8 cellular contexts compared by ENCODE assay signal in genomic region chr1:169794530-169795416, GRCh38. TPM values are rescaled to one million over a fixed set of nuclear protein-coding genes. Genes with fewer than 3 reads are reported as not detected.
DNase-seq lines count a peak whose midpoint lies in the region; FAIRE-seq and TF ChIP-seq lines count a peak whose summit lies in the region.

Gene METTL18 (minus strand): TSS chr1:169794907. CDS start chr1:169793695, 1,212 bp downstream.

- H3K9ac ChIP-seq in Loucy (ENCODE audit: low read depth, low read length, poor library complexity, severe bottlenecking): peak within 1 kb of the TSS; percentile 93

- 0 out of 2 replicates have a peak, but pooled peaks cover under 1% of the 10 kb centered on the region for H3K36me3 ChIP-seq in Loucy (ENCODE audit: insufficient read depth, low read length)

- no peaks in the 10 kb centered on the region for H3K9me3 Mint-ChIP-seq in nephron
- H3K9me3 Mint-ChIP-seq in stimulated activated naive CD8-positive, alpha-beta T cell treated with anti-CD3 and anti-CD28 coated beads, Interleukin-15, Interleukin-2, amounts not matched to agents 100 ng/mL and 50 ng/mL, for 24 hours: no peaks in the 10 kb centered on the region

- H3K4me3 ChIP-seq in Loucy (ENCODE audit: low read length, poor library complexity, severe bottlenecking) (peak within 1 kb of the TSS; percentile 92), fibroblast of the aortic adventitia (ENCODE audit: low read depth, low read length) (peak within 1 kb of the TSS; percentile 93)

- H3K27me3 ChIP-seq in Loucy (ENCODE audit: insufficient read depth, low read length, poor library complexity, severe bottlenecking): no peaks in the 10 kb centered on the region

- peak within 1 kb of the TSS; percentile 97 for H2AFZ ChIP-seq in Loucy (ENCODE audit: low read length)

- peaks cover 19% of the 10 kb centered on the region for H3K36me3 Mint-ChIP-seq in nephron (ENCODE audit: low read depth)
- peaks cover 37% of the 10 kb centered on the region for H3K36me3 Mint-ChIP-seq in stimulated activated naive CD8-positive, alpha-beta T cell treated with anti-CD3 and anti-CD28 coated beads, Interleukin-15, Interleukin-2, amounts not matched to agents 100 ng/mL and 50 ng/mL, for 24 hours (ENCODE audit: low read depth)

- FAIRE-seq in H54 (lab: Jason Lieb, UNC): peak; percentile 81

- H3K9me2 ChIP-seq in Loucy (replicated peaks; ENCODE audit: low read depth, low read length): no peaks in the 10 kb centered on the region

- H3K9me3 ChIP-seq in Loucy (ENCODE audit: insufficient read depth, low read depth, low read length): no peaks in the 10 kb centered on the region

- no peaks in the 10 kb centered on the region for H4K20me1 ChIP-seq in Loucy (ENCODE audit: insufficient read depth, low read length, poor library complexity, severe bottlenecking)

- peaks cover 77% of the 10 kb centered on the region for H3K79me2 ChIP-seq in Loucy (ENCODE audit: insufficient read depth, low read length)

- peaks cover 35% of the 10 kb centered on the region for H3K4me1 Mint-ChIP-seq in nephron
- peaks cover 44% of the 10 kb centered on the region for H3K4me1 Mint-ChIP-seq in stimulated activated naive CD8-positive, alpha-beta T cell treated with anti-CD3 and anti-CD28 coated beads, Interleukin-15, Interleukin-2, amounts not matched to agents 100 ng/mL and 50 ng/mL, for 24 hours (ENCODE audit: low read depth)

- TF ChIP-seq CTCF in Loucy (conservative IDR thresholded peaks at IDR 0.05; ENCODE audit: low read length) (no peak), fibroblast of the aortic adventitia (IDR thresholded peaks at IDR 0.05; ENCODE audit: insufficient read depth, low read length) (peak; percentile 6), nephron (IDR thresholded peaks at IDR 0.05; ENCODE audit: unreplicated experiment in 3 of 3) (no peak)

- peak within 1 kb of the TSS; percentile 99 to 100 (median 99) for H3K27ac Mint-ChIP-seq in nephron
- H3K27ac Mint-ChIP-seq in stimulated activated naive CD8-positive, alpha-beta T cell treated with anti-CD3 and anti-CD28 coated beads, Interleukin-15, Interleukin-2, amounts not matched to agents 100 ng/mL and 50 ng/mL, for 24 hours: peak within 1 kb of the TSS; percentile 98

- peaks cover 3% of the 10 kb centered on the region for H3K27me3 Mint-ChIP-seq in nephron (ENCODE audit: low read depth)
- H3K27me3 Mint-ChIP-seq in stimulated activated naive CD8-positive, alpha-beta T cell treated with anti-CD3 and anti-CD28 coated beads, Interleukin-15, Interleukin-2, amounts not matched to agents 100 ng/mL and 50 ng/mL, for 24 hours: no peaks in the 10 kb centered on the region

- TF ChIP-seq POLR2A in H54 (IDR thresholded peaks at IDR 0.05; ENCODE audit: low read depth, low read length): no peak; the same call in none of the 2 replicates
- peak; percentile 82 for TF ChIP-seq POLR2A in Raji (IDR thresholded peaks at IDR 0.05; ENCODE audit: insufficient read depth, low read depth, low read length)

- H3K4me1 ChIP-seq in Loucy (ENCODE audit: insufficient read depth, low read length, poor library complexity, severe bottlenecking): peaks cover 55% of the 10 kb centered on the region

- peak within 1 kb of the TSS; percentile 88 for H3K4me2 ChIP-seq in Loucy (ENCODE audit: low read depth, low read length, poor library complexity, severe bottlenecking)

- H3K4me3 Mint-ChIP-seq in nephron: peak within 1 kb of the TSS; percentile 97 to 100 (median 99)
- H3K4me3 Mint-ChIP-seq in stimulated activated naive CD8-positive, alpha-beta T cell treated with anti-CD3 and anti-CD28 coated beads, Interleukin-15, Interleukin-2, amounts not matched to agents 100 ng/mL and 50 ng/mL, for 24 hours: peak within 1 kb of the TSS; percentile 94

- H3F3A ChIP-seq in Loucy (ENCODE audit: low read depth): no peaks in the 10 kb centered on the region

- DNase-seq in EL (peak; percentile 94), H54 (ENCODE audit: insufficient read length, low spot score) (peak; percentile 82), fibroblast of the aortic adventitia (ENCODE audit: low read depth) (peak; percentile 98)
- peak; percentile 82 for DNase-seq in activated T-helper 9 cell treated with anti-CD3 and anti-CD28 coated beads, Interleukin-2, amount 50 U/mL, for 16 hours (ENCODE audit: low read depth)

RNA-seq across cellular contexts. Expression of gene METTL18, which starts in this region (rescaled TPM):
- total RNA-seq in fibroblast of the aortic adventitia (ENCODE audit: low replicate concordance): 7.8 and 12.7 TPM in 2 replicates

Comparison
In these comparisons a context has a peak if more than half of its experiments do, and no peak if none do; other contexts are left out.
1. Peak in every context shown above with its lines: DNase-seq and H3K4me3 ChIP-seq.